18 cellular contexts compared by ENCODE assay signal in genomic region chr2:39252888-39253518, GRCh38. TPM values are rescaled to one million over a fixed set of nuclear protein-coding genes. Genes with fewer than 3 reads are reported as not detected.
"Had no signal": no experiment of that assay in that cellular context is flagged by ENCODE, and none has a peak within 500 bp of the region (broad histone marks: within the 10 kb centered on the region; RNA-seq: fewer than 3 reads in every experiment).

No MANE protein-coding gene starts in this region.

- H3K27ac ChIP-seq: hepatocyte, left lung, lower lobe of right lung, neutrophil, parathyroid adenoma, sigmoid colon, testis, tibial artery had no signal

- H3K4me3 ChIP-seq: hepatocyte, left lung, lower lobe of right lung, sigmoid colon, testis, tibial artery had no signal

- H3K9me3 ChIP-seq: left lung, lower lobe of right lung, neutrophil, sigmoid colon, testis, tibial artery had no signal

- H3K4me1 ChIP-seq: left lung, lower lobe of right lung, parathyroid adenoma, sigmoid colon, testis, tibial artery had no signal

- H3K36me3 ChIP-seq: neutrophil had no signal

- H3K27me3 ChIP-seq: hepatocyte, left lung, neutrophil, sigmoid colon, testis, tibial artery had no signal

- ATAC-seq: effector memory CD8-positive, alpha-beta T cell; left lung; lower lobe of right lung; natural killer cell; stimulated activated memory B cell treated with anti-CD40 and anti-IgM and Interleukin-4, amounts not matched to agents 10 μg/mL and 1 μg/mL and 100 μg/mL, for 72 hours; stimulated activated naive CD8-positive, alpha-beta T cell treated with anti-CD3 and anti-CD28 coated beads, Interleukin-15, Interleukin-2, amounts not matched to agents 100 U/mL and 50 U/mL, for 24 hours had no signal

- DNase-seq: cortex of kidney; effector memory CD8-positive, alpha-beta T cell; kidney; left lung; lower lobe of right lung; natural killer cell; sigmoid colon; stimulated activated CD4-positive, alpha-beta T cell treated with anti-CD3 and anti-CD28 coated beads, Interleukin-4, amount 100 ng/mL, for 4 hours; stimulated activated naive CD8-positive, alpha-beta T cell treated with anti-CD3 and anti-CD28 coated beads, Interleukin-15, Interleukin-2, amounts not matched to agents 100 U/mL and 50 U/mL, for 24 hours; substantia nigra; testis; tibial artery had no signal

RNA-seq across cellular contexts. Expression of gene CDKL4, which starts 9.2 kb away (rescaled TPM):
- total RNA-seq: mononuclear cell, natural killer cell had no signal
- polyA plus RNA-seq: esophagus, sigmoid colon had no signal
